In genomic region chr11:75313457-75314272, GRCh38 we compare ENCODE assay signal across 11 cellular contexts.
DNase-seq lines count a peak whose midpoint lies in the region; ATAC-seq lines count a peak whose summit lies in the region.
"Had no signal": no experiment of that assay in that cellular context is flagged by ENCODE, and none has a peak within 500 bp of the region (broad histone marks: within the 10 kb centered on the region; RNA-seq: fewer than 3 reads in every experiment).

No MANE protein-coding gene starts in this region.

- H3K27ac ChIP-seq in muscle layer of colon (ENCODE audit: low read depth, low read length): peak overlapping the region; percentile 26

- no peak for ATAC-seq in GM21786 (IDR thresholded peaks at IDR 0.05; ENCODE audit: unreplicated experiment)
- no peak for ATAC-seq in GM18498 (IDR thresholded peaks at IDR 0.05; ENCODE audit: unreplicated experiment)
- ATAC-seq: activated CD8-positive, alpha-beta memory T cell treated with anti-CD3 and anti-CD28 coated beads, Interleukin-2, amount 10 ng/mL, durations not matched to agents 7 days and 5 days had no signal

- no peak overlapping the region for H3K4me3 ChIP-seq in muscle layer of colon (ENCODE audit: low read depth in 1 of 2, low read length in 2 of 2)

- DNase-seq in AG08396 (ENCODE audit: low spot score) (peak; percentile 72), NCI-H510A treated with DMSO at 0.1 percent for 48 hours (lab: John Stamatoyannopoulos, UW) (peak; percentile 72), epidermal melanocyte (ENCODE audit: insufficient read length, low spot score) (peak; percentile 78), DMS153 (lab: John Stamatoyannopoulos, UW) (no peak)
- DNase-seq in stimulated activated CD4-positive, alpha-beta T cell treated with anti-CD3 and anti-CD28 coated beads, Interleukin-2, amount 100 ng/mL, for 48 hours: no peak
- DNase-seq: activated CD8-positive, alpha-beta memory T cell treated with anti-CD3 and anti-CD28 coated beads, Interleukin-2, amount 10 ng/mL, durations not matched to agents 7 days and 5 days; DND-41; naive B cell had no signal

- H3K9me3 ChIP-seq in muscle layer of colon (ENCODE audit: low read length): no peaks in the 10 kb centered on the region

- H3K36me3 ChIP-seq in muscle layer of colon (ENCODE audit: insufficient read depth, low read length): no peaks in the 10 kb centered on the region

- no peaks in the 10 kb centered on the region for H3K27me3 ChIP-seq in muscle layer of colon (ENCODE audit: control insufficient read depth in 1 of 2, insufficient read depth in 2 of 2, low read length in 2 of 2)

- no peak overlapping the region for H3K9ac ChIP-seq in muscle layer of colon (ENCODE audit: low read length)

- H3K4me1 ChIP-seq in muscle layer of colon (ENCODE audit: insufficient read depth, low read length): peaks cover 44% of the 10 kb centered on the region

Comparison
In these comparisons a context has a peak if more than half of its experiments do, and no peak if none do; other contexts are left out.
1. DNase-seq: peak in AG08396 (single experiment), NCI-H510A treated with DMSO at 0.1 percent for 48 hours (single experiment) and epidermal melanocyte (single experiment); none in stimulated activated CD4-positive, alpha-beta T cell treated with anti-CD3 and anti-CD28 coated beads, Interleukin-2, amount 100 ng/mL, for 48 hours (0 of 2) and DMS153 (single experiment).